ENCODE assay signal across 11 cellular contexts in genomic region chr2:112782234-112782799, GRCh38. TPM values are rescaled to one million over a fixed set of nuclear protein-coding genes. Genes with fewer than 3 reads are reported as not detected.
DNase-seq lines count a peak whose midpoint lies in the region; ATAC-seq and TF ChIP-seq lines count a peak whose summit lies in the region.
"Had no signal": no experiment of that assay in that cellular context is flagged by ENCODE, and none has a peak within 500 bp of the region (broad histone marks: within the 10 kb centered on the region; RNA-seq: fewer than 3 reads in every experiment).

No MANE protein-coding gene starts in this region.

- DNase-seq in GM12865 (ENCODE audit: low read depth), result peak; percentile 79
- no peak for DNase-seq in suprapubic skin (ENCODE audit: low spot score in 2 of 2)
- DNase-seq in endodermal cell, result no peak
- DNase-seq in stimulated activated naive CD4-positive, alpha-beta T cell (lab: John Stamatoyannopoulos, UW), result no peak
- no peak for DNase-seq in naive thymus-derived CD4-positive, alpha-beta T cell
- DNase-seq: activated naive CD4-positive, alpha-beta T cell treated with anti-CD3 and anti-CD28 coated beads, Interleukin-2, amount 50 U/mL, for 16 hours; effector CD4-positive, alpha-beta T cell had no signal

- peak overlapping the region; percentile 41 for H3K4me3 ChIP-seq in GM12865 (ENCODE audit: low read depth, low read length)
- no peak overlapping the region for H3K4me3 ChIP-seq in suprapubic skin
- H3K4me3 ChIP-seq in endodermal cell (ENCODE audit: low read length), result no peak overlapping the region
- no peak overlapping the region for H3K4me3 ChIP-seq in naive thymus-derived CD4-positive, alpha-beta T cell (ENCODE audit: low read length)

- H3K27ac ChIP-seq in suprapubic skin (no peak overlapping the region), endodermal cell (ENCODE audit: low read depth, low read length) (no peak overlapping the region)
- H3K27ac ChIP-seq in naive thymus-derived CD4-positive, alpha-beta T cell (ENCODE audit: low read depth, low read length), result no peak overlapping the region

- H3K4me1 Mint-ChIP-seq in IgD-negative memory B cell (peaks cover 23 to 27% (median 26%) of the 10 kb centered on the region in 3 donors), endodermal cell (peaks cover 19% of the 10 kb centered on the region)
- peaks cover 4 to 30% (median 6%) of the 10 kb centered on the region in 7 donors for H3K4me1 Mint-ChIP-seq in naive thymus-derived CD4-positive, alpha-beta T cell

- H3K4me3 Mint-ChIP-seq in IgD-negative memory B cell (peak overlapping the region in 2 of 4 donors; percentile 79 to 86), endodermal cell (no peak overlapping the region)
- no peak overlapping the region for H3K4me3 Mint-ChIP-seq in naive thymus-derived CD4-positive, alpha-beta T cell

- H3K4me1 ChIP-seq in suprapubic skin (peaks cover 12% of the 10 kb centered on the region), endodermal cell (ENCODE audit: control insufficient read depth, insufficient read depth, low read length) (peaks cover 4% of the 10 kb centered on the region)
- peaks cover 0 to 2% of the 10 kb centered on the region in 2 donors for H3K4me1 ChIP-seq in naive thymus-derived CD4-positive, alpha-beta T cell (ENCODE audit: control insufficient read depth in 2 of 2, insufficient read depth in 2 of 2, low read length in 2 of 2)

- H3K9me3 ChIP-seq in suprapubic skin, result no peaks in the 10 kb centered on the region
- no peaks in the 10 kb centered on the region for H3K9me3 ChIP-seq in endodermal cell (ENCODE audit: control insufficient read depth, low read length)
- H3K9me3 ChIP-seq in naive thymus-derived CD4-positive, alpha-beta T cell (ENCODE audit: control insufficient read depth in 2 of 3, low read length in 3 of 3), result no peaks in the 10 kb centered on the region

- H3K36me3 Mint-ChIP-seq in IgD-negative memory B cell, result no peaks in the 10 kb centered on the region
- peaks cover 3% of the 10 kb centered on the region for H3K36me3 Mint-ChIP-seq in endodermal cell (ENCODE audit: low read depth)
- H3K36me3 Mint-ChIP-seq in naive thymus-derived CD4-positive, alpha-beta T cell, result peaks cover 0 to 13% (median under 1%) of the 10 kb centered on the region in 5 donors

- CTCF ChIA-PET in naive thymus-derived CD4-positive, alpha-beta T cell (lab: Charles Lee), result interaction anchor here (1.1 kb wide), 1 partner anchor 33 kb away, joined by 4 read pairs; no protein-coding TSS in a partner anchor

- peak overlapping the region; percentile 1 to 47 (median 14) for H3K27ac Mint-ChIP-seq in IgD-negative memory B cell
- H3K27ac Mint-ChIP-seq in endodermal cell, result no peak overlapping the region
- H3K27ac Mint-ChIP-seq in naive thymus-derived CD4-positive, alpha-beta T cell, result no peak overlapping the region

- intact Hi-C loops in naive thymus-derived CD4-positive, alpha-beta T cell (cut with micrococcal nuclease), result no loop called here

- POLR2A ChIA-PET in naive thymus-derived CD4-positive, alpha-beta T cell (lab: Charles Lee), result no interaction called here

- ATAC-seq in GM19372 (IDR thresholded peaks at IDR 0.05; ENCODE audit: low read depth, unreplicated experiment) (peak; percentile 74), HG02870 (IDR thresholded peaks at IDR 0.05; ENCODE audit: unreplicated experiment) (peak; percentile 83)
- no peak for ATAC-seq in naive thymus-derived CD4-positive, alpha-beta T cell

- H3K9me3 Mint-ChIP-seq in IgD-negative memory B cell, result no peaks in the 10 kb centered on the region
- H3K9me3 Mint-ChIP-seq in endodermal cell, result no peaks in the 10 kb centered on the region
- H3K9me3 Mint-ChIP-seq in naive thymus-derived CD4-positive, alpha-beta T cell, result peaks cover 0 to 3% (median 0%) of the 10 kb centered on the region in 11 donors

- H3K27me3 Mint-ChIP-seq in IgD-negative memory B cell, result no peaks in the 10 kb centered on the region
- H3K27me3 Mint-ChIP-seq in endodermal cell (ENCODE audit: insufficient read depth), result no peaks in the 10 kb centered on the region
- H3K27me3 Mint-ChIP-seq in naive thymus-derived CD4-positive, alpha-beta T cell, result peaks cover 16 to 46% (median 24%) of the 10 kb centered on the region in 5 donors

- TF ChIP-seq EP300 in suprapubic skin (IDR thresholded peaks at IDR 0.05), result no peak

- no peaks in the 10 kb centered on the region for H3K27me3 ChIP-seq in suprapubic skin
- no peaks in the 10 kb centered on the region for H3K27me3 ChIP-seq in endodermal cell (ENCODE audit: control insufficient read depth, insufficient read depth, low read length, poor library complexity, severe bottlenecking)
- H3K27me3 ChIP-seq in naive thymus-derived CD4-positive, alpha-beta T cell (ENCODE audit: control insufficient read depth in 2 of 2, insufficient read depth in 2 of 2, low read length in 2 of 2), result no peaks in the 10 kb centered on the region

- no peak overlapping the region for H3K9ac ChIP-seq in endodermal cell (ENCODE audit: extremely low read depth, low read length, poor library complexity, severe bottlenecking)

- 88% methylated on average over 3 of the region's 3 CpGs for WGBS in suprapubic skin
- WGBS in endodermal cell (ENCODE audit: insufficient coverage in 1 of 2, insufficient read length in 1 of 2), 2 experiments, result 60 to 81% methylated on average over 1 to 3 of the region's 3 CpGs

- no peak for TF ChIP-seq CTCF in GM12865 (IDR thresholded peaks at IDR 0.05; ENCODE audit: insufficient read depth, low read depth, low read length, missing control alignments)
- no peak for TF ChIP-seq CTCF in suprapubic skin (IDR thresholded peaks at IDR 0.05)
- no peak for TF ChIP-seq CTCF in endodermal cell (conservative IDR thresholded peaks at IDR 0.05)

- no peaks in the 10 kb centered on the region for H3K36me3 ChIP-seq in suprapubic skin
- no peaks in the 10 kb centered on the region for H3K36me3 ChIP-seq in endodermal cell (ENCODE audit: control insufficient read depth, insufficient read depth, low read length)
- H3K36me3 ChIP-seq in naive thymus-derived CD4-positive, alpha-beta T cell (ENCODE audit: control insufficient read depth in 2 of 3, insufficient read depth in 3 of 3, low read length in 3 of 3), result no peaks in the 10 kb centered on the region

- no peak for TF ChIP-seq POLR2A in suprapubic skin (IDR thresholded peaks at IDR 0.05)

RNA-seq across cellular contexts. Expression of gene IL1A, which starts 2.0 kb away (rescaled TPM):
- not detected for polyA plus RNA-seq in IgD-negative memory B cell
- 1 to 10 TPM in 1 of 4 donors, under 1 TPM in 2, not detected in 1; 0.49 to 1.1 (median 0.76) TPM for total RNA-seq in suprapubic skin
- total RNA-seq in endodermal cell, result 1 to 10 TPM in 1 of 2 donors, under 1 TPM in 1; 0.73 to 1.0 TPM
- polyA plus RNA-seq in endodermal cell (2013, experiment 1 of 2), result 0.21 TPM
- polyA plus RNA-seq in endodermal cell (2013, experiment 2 of 2), result 0.25 TPM
- total RNA-seq in naive thymus-derived CD4-positive, alpha-beta T cell, result 1 to 10 TPM in 2 of 5 experiments, under 1 TPM in 2, not detected in 1; 0.22 to 4.3 (median 1.0) TPM
- not detected for polyA plus RNA-seq in naive thymus-derived CD4-positive, alpha-beta T cell
- total RNA-seq: subcutaneous adipose tissue had no signal

RNA-seq across cellular contexts. Expression of gene CKAP2L, which starts 17.9 kb away (rescaled TPM):
- polyA plus RNA-seq in IgD-negative memory B cell, result not detected
- total RNA-seq in suprapubic skin (1 to 10 TPM; 1.7 to 9.1 (median 3.2) TPM), endodermal cell (10 to 100 TPM; 20.1 to 30.3 TPM)
- 29.4 TPM for polyA plus RNA-seq in endodermal cell (2013, experiment 1 of 2)
- 34.1 TPM for polyA plus RNA-seq in endodermal cell (2013, experiment 2 of 2)
- total RNA-seq in naive thymus-derived CD4-positive, alpha-beta T cell, result 10 to 100 TPM in 1 of 5 experiments, 1 to 10 TPM in 1, under 1 TPM in 1, not detected in 2; 0.69 to 36.2 (median 2.4) TPM
- not detected for polyA plus RNA-seq in naive thymus-derived CD4-positive, alpha-beta T cell

RNA-seq across cellular contexts. Expression of gene IL1B, which starts 54.3 kb away (rescaled TPM):
- not detected for polyA plus RNA-seq in IgD-negative memory B cell
- 1 to 10 TPM in 1 of 4 donors, not detected in 3; 1.2 TPM for total RNA-seq in suprapubic skin
- not detected for total RNA-seq in endodermal cell
- polyA plus RNA-seq in endodermal cell (2013, experiment 1 of 2), result not detected
- not detected for polyA plus RNA-seq in endodermal cell (2013, experiment 2 of 2)
- 100 to 1,000 TPM in 2 of 5 experiments, 1 to 10 TPM in 1, under 1 TPM in 2; 0.17 to 615 (median 1.1) TPM for total RNA-seq in naive thymus-derived CD4-positive, alpha-beta T cell
- not detected for polyA plus RNA-seq in naive thymus-derived CD4-positive, alpha-beta T cell

Comparison
In these comparisons a context has a peak if more than half of its experiments do, and no peak if none do; other contexts are left out.
1. H3K27ac Mint-ChIP-seq: peak in IgD-negative memory B cell (3 of 3); none in endodermal cell (single experiment) and naive thymus-derived CD4-positive, alpha-beta T cell (0 of 9).